ENCODE assay signal across 8 cellular contexts in genomic region chr11:86632499-86633269, GRCh38. TPM values are rescaled to one million over a fixed set of nuclear protein-coding genes. Genes with fewer than 3 reads are reported as not detected.
DNase-seq lines count a peak whose midpoint lies in the region; ATAC-seq and TF ChIP-seq lines count a peak whose summit lies in the region.

No MANE protein-coding gene starts in this region.

- intact Hi-C loops in prostate gland (cut with DNase I): no loop called here

- DNase-seq in GM04504 (ENCODE audit: low read depth) (peak; percentile 93), SW480 (ENCODE audit: low spot score) (peak; percentile 93), fibroblast of the aortic adventitia (ENCODE audit: low read depth) (peak; percentile 85), prostate gland (ENCODE audit: low spot score) (no peak)
- DNase-seq in stimulated activated CD4-positive, alpha-beta T cell treated with anti-CD3 and anti-CD28 coated beads, TNF-alpha, amount 100 ng/mL, for 48 hours (ENCODE audit: low read depth in 3 of 3): peak; percentile 27 to 43 (median 36)
- DNase-seq in activated effector memory CD4-positive, alpha-beta T cell treated with Interleukin-2 at 50 U/mL for 16 hours: no peak

- ATAC-seq in HG02759 (IDR thresholded peaks at IDR 0.05; ENCODE audit: unreplicated experiment) (peak; percentile 69), HG03159 (IDR thresholded peaks at IDR 0.05; ENCODE audit: unreplicated experiment) (no peak)

- H3K36me3 ChIP-seq in prostate gland: no peaks in the 10 kb centered on the region

- TF ChIP-seq POLR2A in prostate gland (IDR thresholded peaks at IDR 0.05): no peak

- no peak overlapping the region for H3K27ac ChIP-seq in prostate gland

- 75% methylated on average over 6 of the region's 6 CpGs for WGBS in prostate gland

- TF ChIP-seq CTCF in fibroblast of the aortic adventitia (IDR thresholded peaks at IDR 0.05; ENCODE audit: insufficient read depth, low read length): peak; percentile 40
- TF ChIP-seq CTCF in prostate gland (IDR thresholded peaks at IDR 0.05): peak in 1 of 4 experiments; percentile 45

- H3K27me3 ChIP-seq in prostate gland (replicated peaks; ENCODE audit: insufficient read depth): no peaks in the 10 kb centered on the region

- H3K9me3 ChIP-seq in prostate gland: no peaks in the 10 kb centered on the region

- H3K4me1 ChIP-seq in prostate gland (replicated peaks): no peaks in the 10 kb centered on the region

- H3K4me3 ChIP-seq in fibroblast of the aortic adventitia (ENCODE audit: low read depth, low read length): no peak overlapping the region
- no peak overlapping the region for H3K4me3 ChIP-seq in prostate gland

RNA-seq across cellular contexts. Expression of gene ME3, which starts 39.7 kb away (rescaled TPM):
- 40.4 and 56.9 TPM in 2 replicates for total RNA-seq in fibroblast of the aortic adventitia (ENCODE audit: low replicate concordance)
- total RNA-seq in prostate gland: 100 to 1,000 TPM in 1 of 2 donors, 10 to 100 TPM in 1; 31.4 to 107 TPM

Comparison
In these comparisons a context has a peak if more than half of its experiments do, and no peak if none do; other contexts are left out.
1. DNase-seq: peak in GM04504 (single experiment), SW480 (single experiment), fibroblast of the aortic adventitia (single experiment) and stimulated activated CD4-positive, alpha-beta T cell treated with anti-CD3 and anti-CD28 coated beads, TNF-alpha, amount 100 ng/mL, for 48 hours (3 of 3); none in activated effector memory CD4-positive, alpha-beta T cell treated with Interleukin-2 at 50 U/mL for 16 hours (single experiment) and prostate gland (single experiment).